ENCODE assay signal across 7 cellular contexts in genomic region chr20:51661609-51662178, GRCh38.
DNase-seq lines count a peak whose midpoint lies in the region; ATAC-seq and TF ChIP-seq lines count a peak whose summit lies in the region.

No MANE protein-coding gene starts in this region.

- H3K27ac Mint-ChIP-seq in activated CD4-positive, alpha-beta T cell treated with anti-CD3 and anti-CD28 coated beads, Interleukin-2, amount 10 ng/mL, durations not matched to agents 24 days and 14 days, result peak overlapping the region; percentile 39

- H3K27me3 Mint-ChIP-seq in activated CD4-positive, alpha-beta T cell treated with anti-CD3 and anti-CD28 coated beads, Interleukin-2, amount 10 ng/mL, durations not matched to agents 24 days and 14 days, result peaks cover 8% of the 10 kb centered on the region

- H3K36me3 Mint-ChIP-seq in activated CD4-positive, alpha-beta T cell treated with anti-CD3 and anti-CD28 coated beads, Interleukin-2, amount 10 ng/mL, durations not matched to agents 24 days and 14 days (ENCODE audit: low read depth), result no peaks in the 10 kb centered on the region

- TF ChIP-seq CTCF in fibroblast of the aortic adventitia (IDR thresholded peaks at IDR 0.05; ENCODE audit: insufficient read depth, low read length), result no peak

- peak; percentile 80 for DNase-seq in activated CD4-positive, alpha-beta T cell treated with anti-CD3 and anti-CD28 coated beads, Interleukin-2, amount 10 ng/mL, durations not matched to agents 24 days and 14 days
- DNase-seq in fibroblast of the aortic adventitia (ENCODE audit: low read depth) (peak; percentile 52), HuH-7 (ENCODE audit: low spot score) (no peak), cardiac septum (ENCODE audit: low spot score) (no peak), SK-N-DZ (ENCODE audit: low spot score) (no peak)
- peak; percentile 30 to 56 for DNase-seq in stimulated activated CD8-positive, alpha-beta memory T cell treated with anti-CD3 and anti-CD28 coated beads, Interleukin-7, amount 100 ng/mL, for 48 hours (ENCODE audit: extremely low read depth in 1 of 2, low read depth in 1 of 2)

- ATAC-seq in HG03342 (IDR thresholded peaks at IDR 0.05; ENCODE audit: unreplicated experiment), result peak; percentile 55

- H3K9me3 Mint-ChIP-seq in activated CD4-positive, alpha-beta T cell treated with anti-CD3 and anti-CD28 coated beads, Interleukin-2, amount 10 ng/mL, durations not matched to agents 24 days and 14 days, result no peaks in the 10 kb centered on the region

- H3K4me3 Mint-ChIP-seq in activated CD4-positive, alpha-beta T cell treated with anti-CD3 and anti-CD28 coated beads, Interleukin-2, amount 10 ng/mL, durations not matched to agents 24 days and 14 days, result no peak overlapping the region

- peaks cover 21% of the 10 kb centered on the region for H3K4me1 Mint-ChIP-seq in activated CD4-positive, alpha-beta T cell treated with anti-CD3 and anti-CD28 coated beads, Interleukin-2, amount 10 ng/mL, durations not matched to agents 24 days and 14 days

- intact Hi-C loops in activated CD4-positive, alpha-beta T cell treated with anti-CD3 and anti-CD28 coated beads, Interleukin-2, amount 10 ng/mL, durations not matched to agents 24 days and 14 days (cut with micrococcal nuclease), result loop anchor here (1.0 kb wide), 3 partner anchors 30 to 387 kb away; no protein-coding TSS in a partner anchor
- intact Hi-C loops in cardiac septum (cut with DNase I), result no loop called here

- H3K4me3 ChIP-seq in fibroblast of the aortic adventitia (ENCODE audit: low read depth, low read length), result no peak overlapping the region

Comparison
In these comparisons a context has a peak if more than half of its experiments do, and no peak if none do; other contexts are left out.
1. DNase-seq: peak in activated CD4-positive, alpha-beta T cell treated with anti-CD3 and anti-CD28 coated beads, Interleukin-2, amount 10 ng/mL, durations not matched to agents 24 days and 14 days (single experiment), fibroblast of the aortic adventitia (single experiment) and stimulated activated CD8-positive, alpha-beta memory T cell treated with anti-CD3 and anti-CD28 coated beads, Interleukin-7, amount 100 ng/mL, for 48 hours (2 of 2); none in HuH-7 (single experiment), cardiac septum (single experiment) and SK-N-DZ (single experiment).